ENCODE assay signal across 28 cellular contexts in the genomic region with DNA sequence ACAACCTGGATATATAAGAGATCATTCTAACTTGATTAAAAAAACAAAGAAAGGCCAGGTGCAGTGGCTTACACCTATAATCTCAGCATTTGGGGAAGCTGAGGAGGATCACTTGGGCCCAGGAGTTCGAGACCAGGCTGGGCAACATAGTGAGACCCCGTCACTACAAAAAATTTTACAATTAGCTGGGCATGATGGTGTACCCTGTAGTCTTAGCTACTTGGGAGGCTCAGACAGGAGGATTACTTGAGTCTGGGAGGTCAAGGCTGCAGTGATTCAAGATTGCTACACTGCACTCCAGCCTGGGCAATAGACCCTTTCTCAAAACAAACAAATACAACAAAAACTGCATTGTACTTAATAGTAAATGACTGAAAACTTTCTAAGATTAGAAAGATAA.
"Had no signal": no experiment of that assay in that cellular context is flagged by ENCODE, and none has a peak within 500 bp of the region (broad histone marks: within the 10 kb centered on the region; RNA-seq: fewer than 3 reads in every experiment).

No MANE protein-coding gene starts in this region.

- ATAC-seq: effector memory CD8-positive, alpha-beta T cell; left colon; naive thymus-derived CD4-positive, alpha-beta T cell; stimulated activated effector memory CD8-positive, alpha-beta T cell treated with anti-CD3 and anti-CD28 coated beads, Interleukin-12 subunit alpha, Interleukin-12 subunit beta, amount 100 ng/mL, for 72 hours; stimulated activated naive CD8-positive, alpha-beta T cell treated with anti-CD3 and anti-CD28 coated beads, Interleukin-15, Interleukin-2, amounts not matched to agents 100 U/mL and 50 U/mL, for 24 hours had no signal

- H3K9me3 ChIP-seq: esophagus squamous epithelium, prostate gland, right atrium auricular region, sigmoid colon, testis, tibial artery, upper lobe of left lung had no signal

- H3K27ac ChIP-seq: esophagus squamous epithelium, neural progenitor cell, parathyroid adenoma, prostate gland, right atrium auricular region, sigmoid colon, testis, tibial artery, upper lobe of left lung had no signal

- H3K9me3 Mint-ChIP-seq: effector memory CD8-positive, alpha-beta T cell; immature natural killer cell; naive thymus-derived CD4-positive, alpha-beta T cell; nephron; neural progenitor cell; stimulated activated effector memory CD8-positive, alpha-beta T cell treated with anti-CD3 and anti-CD28 coated beads, Interleukin-12 subunit alpha, Interleukin-12 subunit beta, amount 100 ng/mL, for 72 hours had no signal

- H3K4me3 Mint-ChIP-seq: effector memory CD8-positive, alpha-beta T cell; immature natural killer cell; mesothelial cell of epicardium; naive thymus-derived CD4-positive, alpha-beta T cell; nephron; neural progenitor cell; stimulated activated effector memory CD8-positive, alpha-beta T cell treated with anti-CD3 and anti-CD28 coated beads, Interleukin-12 subunit alpha, Interleukin-12 subunit beta, amount 100 ng/mL, for 72 hours had no signal

- FAIRE-seq: urothelium cell line had no signal

- H3K4me1 Mint-ChIP-seq: immature natural killer cell; stimulated activated effector memory CD8-positive, alpha-beta T cell treated with anti-CD3 and anti-CD28 coated beads, Interleukin-12 subunit alpha, Interleukin-12 subunit beta, amount 100 ng/mL, for 72 hours had no signal

- H3K4me3 ChIP-seq: esophagus squamous epithelium, neural progenitor cell, prostate gland, right atrium auricular region, sigmoid colon, testis, tibial artery, upper lobe of left lung had no signal

- H3K27ac Mint-ChIP-seq: mesothelial cell of epicardium; naive thymus-derived CD4-positive, alpha-beta T cell; nephron; neural progenitor cell; stimulated activated effector memory CD8-positive, alpha-beta T cell treated with anti-CD3 and anti-CD28 coated beads, Interleukin-12 subunit alpha, Interleukin-12 subunit beta, amount 100 ng/mL, for 72 hours had no signal

- H3K4me2 ChIP-seq: neural progenitor cell had no signal

- DNase-seq: cortex of kidney; effector memory CD8-positive, alpha-beta T cell; erythroblast; esophagus squamous epithelium; foreskin melanocyte; hypothalamus; immature natural killer cell; islet precursor cell; kidney glomerular epithelial cell; left colon; mesenchymal stem cell; naive thymus-derived CD4-positive, alpha-beta T cell; sigmoid colon; stimulated activated CD4-positive, alpha-beta T cell treated with anti-CD3 and anti-CD28 coated beads, Interleukin-2, amount 100 ng/mL, for 24 hours; stimulated activated CD4-positive, alpha-beta T cell treated with anti-CD3 and anti-CD28 coated beads, Interleukin-4, amount 100 ng/mL, for 24 hours; stimulated activated naive CD8-positive, alpha-beta T cell treated with anti-CD3 and anti-CD28 coated beads, Interleukin-15, Interleukin-2, amounts not matched to agents 100 U/mL and 50 U/mL, for 24 hours; substantia nigra; testis; tibial artery; upper lobe of left lung had no signal

- H3K27me3 ChIP-seq: esophagus squamous epithelium, neural progenitor cell, right atrium auricular region, sigmoid colon, testis, tibial artery, upper lobe of left lung had no signal

- H3K4me1 ChIP-seq: neural progenitor cell, parathyroid adenoma, prostate gland, right atrium auricular region, testis had no signal

- H3K27me3 Mint-ChIP-seq: effector memory CD8-positive, alpha-beta T cell; naive thymus-derived CD4-positive, alpha-beta T cell had no signal

- H3K36me3 ChIP-seq: neural progenitor cell, prostate gland, right atrium auricular region, sigmoid colon, tibial artery had no signal

- H3K9ac ChIP-seq: neural progenitor cell, parathyroid adenoma had no signal

- H2AFZ ChIP-seq: neural progenitor cell, parathyroid adenoma had no signal
